ENCODE assay signal across 15 cellular contexts in the genomic region with DNA sequence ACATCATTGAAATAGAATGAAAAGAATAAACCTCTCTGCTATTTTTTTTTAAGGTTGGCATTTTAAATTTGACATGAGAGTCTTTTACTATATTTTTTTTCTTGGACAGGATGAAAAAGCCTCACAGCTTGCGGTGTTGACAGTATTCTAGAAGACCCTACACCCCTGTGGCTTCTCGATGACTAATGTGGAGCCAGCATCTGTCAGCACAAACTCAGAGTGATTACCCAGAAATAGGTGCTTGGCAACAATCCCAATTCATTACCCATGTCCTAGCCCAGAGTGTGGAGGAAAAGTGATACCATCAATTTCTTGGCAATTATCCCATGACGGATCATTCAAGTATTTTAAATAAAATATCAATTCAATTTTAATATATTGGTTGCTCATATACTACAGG.
A peak's percentile ranks its signal among the peaks of the same experiment; 100 is the strongest.
DNase-seq lines count a peak whose midpoint lies in the region; ATAC-seq and TF ChIP-seq lines count a peak whose summit lies in the region.
"Had no signal": no experiment of that assay in that cellular context is flagged by ENCODE, and none has a peak within 500 bp of the region (broad histone marks: within the 10 kb centered on the region; RNA-seq: fewer than 3 reads in every experiment).

No MANE protein-coding gene starts in this region.

- TF ChIP-seq RAD21 in SK-N-SH (IDR thresholded peaks at IDR 0.05; ENCODE audit: low read length): no peak

- H3K36me3 ChIP-seq in SK-N-SH (replicated peaks in 1 of 2; ENCODE audit: control insufficient read depth in 1 of 2, insufficient read depth in 2 of 2, low read length in 1 of 2) (no peaks in the 10 kb centered on the region), colonic mucosa (no peaks in the 10 kb centered on the region)
- H3K36me3 ChIP-seq: MG63, pancreas, suprapubic skin had no signal

- H3K9ac ChIP-seq in SK-N-SH: no peak overlapping the region
- no peak overlapping the region for H3K9ac ChIP-seq in colonic mucosa (ENCODE audit: low read depth in 2 of 2, low read length in 2 of 2)

- no peak for TF ChIP-seq EP300 in SK-N-SH (IDR thresholded peaks at IDR 0.05; ENCODE audit: borderline replicate concordance in 1 of 2, low read depth in 1 of 2, low read length in 1 of 2)

- H3K27ac ChIP-seq in SK-N-SH (ENCODE audit: low read depth in 2 of 2, low read length in 1 of 2) (no peak overlapping the region), temporal lobe (ENCODE audit: low read depth, low read length) (peak overlapping the region; percentile 91), colonic mucosa (no peak overlapping the region)
- H3K27ac ChIP-seq: pancreas, suprapubic skin had no signal

- H3K4me1 ChIP-seq in SK-N-SH (ENCODE audit: control insufficient read depth in 1 of 2, insufficient read depth in 2 of 2, low read depth in 1 of 2, low read length in 1 of 2): no peaks in the 10 kb centered on the region
- H3K4me1 ChIP-seq in colonic mucosa: no peaks in the 10 kb centered on the region
- H3K4me1 ChIP-seq: pancreas, suprapubic skin had no signal

- no peak overlapping the region for H2AFZ ChIP-seq in SK-N-SH (ENCODE audit: low read depth)

- no peak overlapping the region for H3K4me3 ChIP-seq in SK-N-SH (ENCODE audit: low read depth in 2 of 2, low read length in 1 of 2)
- H3K4me3 ChIP-seq in colonic mucosa: no peak overlapping the region
- H3K4me3 ChIP-seq: MG63, pancreas, suprapubic skin had no signal

- POLR2A ChIA-PET in SK-N-SH (lab: Yijun Ruan, JAX): no interaction called here

- no peak overlapping the region for H3K4me2 ChIP-seq in SK-N-SH

- H3K27me3 ChIP-seq in SK-N-SH (ENCODE audit: insufficient read depth) (no peaks in the 10 kb centered on the region), colonic mucosa (no peaks in the 10 kb centered on the region)
- H3K27me3 ChIP-seq: MG63, pancreas, suprapubic skin had no signal

- ATAC-seq in SK-N-SH treated with all-trans-retinoic acid at 6 μM for 48 hours: no peak
- ATAC-seq: HCT116, pancreas had no signal

- WGBS in SK-N-SH (ENCODE audit: low lambda C conversion rate): 36% methylated on average over 3 of the region's 3 CpGs

- H3F3A ChIP-seq in SK-N-SH (replicated peaks; ENCODE audit: insufficient read depth): no peaks in the 10 kb centered on the region

- H3K79me2 ChIP-seq in SK-N-SH (ENCODE audit: insufficient read depth): no peaks in the 10 kb centered on the region

- DNase-seq in SK-N-SH (peak; percentile 27), NCI-H1436 treated with DMSO at 0.1 percent for 48 hours (lab: John Stamatoyannopoulos, UW) (peak; percentile 44), OCI-M1 (lab: John Stamatoyannopoulos, UW) (peak; percentile 38), islet precursor cell (no peak), colonic mucosa (no peak), GF-D8 (lab: John Stamatoyannopoulos, UW) (no peak)
- DNase-seq: activated B cell treated with CpG ODN at 0.5 μM for 24 hours, erythroblast, kidney glomerular epithelial cell, MG63, pancreas had no signal

- TF ChIP-seq CTCF in SK-N-SH (IDR thresholded peaks at IDR 0.05) (no peak), colonic mucosa (IDR thresholded peaks at IDR 0.05) (no peak)

- H3K9me2 ChIP-seq in SK-N-SH: no peaks in the 10 kb centered on the region

- H3K9me3 ChIP-seq in SK-N-SH (peaks cover 8% of the 10 kb centered on the region; the same call in 1 of the 2 replicates), colonic mucosa (no peaks in the 10 kb centered on the region)
- H3K9me3 ChIP-seq: MG63, pancreas, suprapubic skin had no signal

- CTCF ChIA-PET in SK-N-SH (lab: Yijun Ruan, JAX): no interaction called here

- no peaks in the 10 kb centered on the region for H4K20me1 ChIP-seq in SK-N-SH (ENCODE audit: insufficient read depth)

- intact Hi-C loops in colonic mucosa (cut with DNase I): no loop called here

TF ChIP-seq in SK-N-SH, 30 proteins besides CTCF, POLR2A, EP300 and RAD21 (continues in another document):
- TF ChIP-seq FOXM1 (IDR thresholded peaks at IDR 0.05; ENCODE audit: low read depth) (no peak), EZH2phosphoT487 (IDR thresholded peaks at IDR 0.05; ENCODE audit: borderline replicate concordance, low read depth) (no peak), RCOR1 (IDR thresholded peaks at IDR 0.05; ENCODE audit: low read length) (no peak), SIN3A (IDR thresholded peaks at IDR 0.05; ENCODE audit: borderline replicate concordance, low read depth, low read length) (no peak), TCF12 (IDR thresholded peaks at IDR 0.05) (no peak), MXI1 (IDR thresholded peaks at IDR 0.05; ENCODE audit: low read depth, low read length) (no peak), NRF1 (IDR thresholded peaks at IDR 0.05; ENCODE audit: low read depth, low read length) (no peak), TEAD4 (IDR thresholded peaks at IDR 0.05; ENCODE audit: borderline replicate concordance, insufficient read depth) (no peak)
- TF ChIP-seq, protein P1, sequence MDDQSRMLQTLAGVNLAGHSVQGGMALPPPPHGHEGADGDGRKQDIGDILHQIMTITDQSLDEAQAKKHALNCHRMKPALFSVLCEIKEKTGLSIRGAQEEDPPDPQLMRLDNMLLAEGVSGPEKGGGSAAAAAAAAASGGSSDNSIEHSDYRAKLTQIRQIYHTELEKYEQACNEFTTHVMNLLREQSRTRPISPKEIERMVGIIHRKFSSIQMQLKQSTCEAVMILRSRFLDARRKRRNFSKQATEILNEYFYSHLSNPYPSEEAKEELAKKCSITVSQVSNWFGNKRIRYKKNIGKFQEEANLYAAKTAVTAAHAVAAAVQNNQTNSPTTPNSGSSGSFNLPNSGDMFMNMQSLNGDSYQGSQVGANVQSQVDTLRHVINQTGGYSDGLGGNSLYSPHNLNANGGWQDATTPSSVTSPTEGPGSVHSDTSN (IDR thresholded peaks at IDR 0.05): no peak
- TF ChIP-seq, protein P2, sequence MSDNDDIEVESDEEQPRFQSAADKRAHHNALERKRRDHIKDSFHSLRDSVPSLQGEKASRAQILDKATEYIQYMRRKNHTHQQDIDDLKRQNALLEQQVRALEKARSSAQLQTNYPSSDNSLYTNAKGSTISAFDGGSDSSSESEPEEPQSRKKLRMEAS (IDR thresholded peaks at IDR 0.05; ENCODE audit: low read depth): no peak
- TF ChIP-seq, protein P3, sequence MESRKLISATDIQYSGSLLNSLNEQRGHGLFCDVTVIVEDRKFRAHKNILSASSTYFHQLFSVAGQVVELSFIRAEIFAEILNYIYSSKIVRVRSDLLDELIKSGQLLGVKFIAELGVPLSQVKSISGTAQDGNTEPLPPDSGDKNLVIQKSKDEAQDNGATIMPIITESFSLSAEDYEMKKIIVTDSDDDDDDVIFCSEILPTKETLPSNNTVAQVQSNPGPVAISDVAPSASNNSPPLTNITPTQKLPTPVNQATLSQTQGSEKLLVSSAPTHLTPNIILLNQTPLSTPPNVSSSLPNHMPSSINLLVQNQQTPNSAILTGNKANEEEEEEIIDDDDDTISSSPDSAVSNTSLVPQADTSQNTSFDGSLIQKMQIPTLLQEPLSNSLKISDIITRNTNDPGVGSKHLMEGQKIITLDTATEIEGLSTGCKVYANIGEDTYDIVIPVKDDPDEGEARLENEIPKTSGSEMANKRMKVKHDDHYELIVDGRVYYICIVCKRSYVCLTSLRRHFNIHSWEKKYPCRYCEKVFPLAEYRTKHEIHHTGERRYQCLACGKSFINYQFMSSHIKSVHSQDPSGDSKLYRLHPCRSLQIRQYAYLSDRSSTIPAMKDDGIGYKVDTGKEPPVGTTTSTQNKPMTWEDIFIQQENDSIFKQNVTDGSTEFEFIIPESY (IDR thresholded peaks at IDR 0.05; ENCODE audit: borderline replicate concordance, low read depth): no peak

TF ChIP-seq in SK-N-SH treated with all-trans-retinoic acid at 6 μM for 48 hours, 23 proteins besides CTCF, POLR2A, EP300 and RAD21:
- TF ChIP-seq, protein P4, sequence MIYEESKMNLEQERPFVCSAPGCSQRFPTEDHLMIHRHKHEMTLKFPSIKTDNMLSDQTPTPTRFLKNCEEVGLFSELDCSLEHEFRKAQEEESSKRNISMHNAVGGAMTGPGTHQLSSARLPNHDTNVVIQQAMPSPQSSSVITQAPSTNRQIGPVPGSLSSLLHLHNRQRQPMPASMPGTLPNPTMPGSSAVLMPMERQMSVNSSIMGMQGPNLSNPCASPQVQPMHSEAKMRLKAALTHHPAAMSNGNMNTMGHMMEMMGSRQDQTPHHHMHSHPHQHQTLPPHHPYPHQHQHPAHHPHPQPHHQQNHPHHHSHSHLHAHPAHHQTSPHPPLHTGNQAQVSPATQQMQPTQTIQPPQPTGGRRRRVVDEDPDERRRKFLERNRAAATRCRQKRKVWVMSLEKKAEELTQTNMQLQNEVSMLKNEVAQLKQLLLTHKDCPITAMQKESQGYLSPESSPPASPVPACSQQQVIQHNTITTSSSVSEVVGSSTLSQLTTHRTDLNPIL (CRISPR knock-in tag; IDR thresholded peaks at IDR 0.05; ENCODE audit: low read depth): no peak
- TF ChIP-seq, protein P5, sequence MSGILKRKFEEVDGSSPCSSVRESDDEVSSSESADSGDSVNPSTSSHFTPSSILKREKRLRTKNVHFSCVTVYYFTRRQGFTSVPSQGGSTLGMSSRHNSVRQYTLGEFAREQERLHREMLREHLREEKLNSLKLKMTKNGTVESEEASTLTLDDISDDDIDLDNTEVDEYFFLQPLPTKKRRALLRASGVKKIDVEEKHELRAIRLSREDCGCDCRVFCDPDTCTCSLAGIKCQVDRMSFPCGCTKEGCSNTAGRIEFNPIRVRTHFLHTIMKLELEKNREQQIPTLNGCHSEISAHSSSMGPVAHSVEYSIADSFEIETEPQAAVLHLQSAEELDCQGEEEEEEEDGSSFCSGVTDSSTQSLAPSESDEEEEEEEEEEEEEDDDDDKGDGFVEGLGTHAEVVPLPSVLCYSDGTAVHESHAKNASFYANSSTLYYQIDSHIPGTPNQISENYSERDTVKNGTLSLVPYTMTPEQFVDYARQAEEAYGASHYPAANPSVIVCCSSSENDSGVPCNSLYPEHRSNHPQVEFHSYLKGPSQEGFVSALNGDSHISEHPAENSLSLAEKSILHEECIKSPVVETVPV (CRISPR knock-in tag; IDR thresholded peaks at IDR 0.05): no peak
- TF ChIP-seq CSDC2 (CRISPR knock-in tag; IDR thresholded peaks at IDR 0.05): no peak
- TF ChIP-seq TOX (CRISPR knock-in tag; IDR thresholded peaks at IDR 0.05; ENCODE audit: borderline replicate concordance): no peak

Comparison
In these comparisons a context has a peak if more than half of its experiments do, and no peak if none do; other contexts are left out.
1. DNase-seq: peak in SK-N-SH (single experiment), NCI-H1436 treated with DMSO at 0.1 percent for 48 hours (single experiment) and OCI-M1 (single experiment); none in islet precursor cell (single experiment), colonic mucosa (single experiment) and GF-D8 (single experiment).